Comparison of ENCODE assay signal across 8 cellular contexts in genomic region chr20:60057123-60057865, GRCh38.
DNase-seq lines count a peak whose midpoint lies in the region; ATAC-seq and TF ChIP-seq lines count a peak whose summit lies in the region.

No MANE protein-coding gene starts in this region.

- peak; percentile 70 for DNase-seq in COLO668 (lab: John Stamatoyannopoulos, UW; ENCODE audit: unreplicated experiment)
- DNase-seq in Kasumi-1 (lab: John Stamatoyannopoulos, UW), result peak; percentile 96
- DNase-seq in PC-9, result peak; percentile 59 to 60
- peak; percentile 56 for DNase-seq in activated T-cell treated with anti-CD3 and anti-CD28 coated beads, Interleukin-2, amount 50 U/mL, for 4 hours
- peak; percentile 45 to 67 for DNase-seq in fibroblast of lung (ENCODE audit: low read depth in 2 of 2)
- no peak for DNase-seq in suprapubic skin (ENCODE audit: low spot score in 2 of 2)

- no peak overlapping the region for H3K4me3 ChIP-seq in PC-9
- H3K4me3 ChIP-seq in fibroblast of lung (replicated peaks in 1 of 4; ENCODE audit: control extremely low read depth in 1 of 4, insufficient read depth in 1 of 4, low read depth in 3 of 4, low read length in 4 of 4), result no peak overlapping the region
- no peak overlapping the region for H3K4me3 ChIP-seq in neural cell (ENCODE audit: low read length)
- H3K4me3 ChIP-seq in suprapubic skin, result no peak overlapping the region

- H3K9me3 ChIP-seq in PC-9 (ENCODE audit: insufficient read depth, low read depth) (no peaks in the 10 kb centered on the region), fibroblast of lung (ENCODE audit: control insufficient read depth, insufficient read depth, low read depth, low read length) (no peaks in the 10 kb centered on the region), neural cell (ENCODE audit: low read length) (no peaks in the 10 kb centered on the region), suprapubic skin (no peaks in the 10 kb centered on the region)

- no peak overlapping the region for H2AFZ ChIP-seq in PC-9
- peak overlapping the region; percentile 39 for H2AFZ ChIP-seq in fibroblast of lung (ENCODE audit: low read length)
- H2AFZ ChIP-seq in neural cell (ENCODE audit: low read depth, low read length), result no peak overlapping the region

- H3K36me3 Mint-ChIP-seq in activated T-cell treated with anti-CD3 and anti-CD28 coated beads, Interleukin-2, amount 50 U/mL, for 4 hours (ENCODE audit: insufficient read depth), result no peaks in the 10 kb centered on the region

- CTCF ChIA-PET in PC-9 (lab: Charles Lee), result interaction anchor here (0.9 to 1.0 kb wide), 2 partner anchors 102 to 149 kb away, joined by 3 to 4 read pairs; no protein-coding TSS in a partner anchor

- peak; percentile 94 for TF ChIP-seq CTCF in PC-9 (conservative IDR thresholded peaks at IDR 0.05)
- TF ChIP-seq CTCF in fibroblast of lung (conservative IDR thresholded peaks at IDR 0.05 in 1 of 2, IDR thresholded peaks at IDR 0.05 in 1 of 2; ENCODE audit: low read depth in 1 of 2, low read length in 2 of 2), result peak; percentile 87 to 94
- peak; percentile 94 for TF ChIP-seq CTCF in neural cell (IDR thresholded peaks at IDR 0.05; ENCODE audit: poor library complexity, severe bottlenecking)
- TF ChIP-seq CTCF in suprapubic skin (IDR thresholded peaks at IDR 0.05), result peak; percentile 54 to 86

- H3K79me2 ChIP-seq in PC-9 (ENCODE audit: low read depth), result no peaks in the 10 kb centered on the region
- no peaks in the 10 kb centered on the region for H3K79me2 ChIP-seq in fibroblast of lung (ENCODE audit: control insufficient read depth, insufficient read depth, low read length)
- H3K79me2 ChIP-seq in neural cell (replicated peaks; ENCODE audit: insufficient read depth, low read length), result no peaks in the 10 kb centered on the region

- H3K27ac ChIP-seq in PC-9 (no peak overlapping the region), fibroblast of lung (ENCODE audit: insufficient read depth, low read length) (no peak overlapping the region), neural cell (ENCODE audit: low read length) (peak overlapping the region; percentile 45), suprapubic skin (no peak overlapping the region)

- no peak for TF ChIP-seq POLR2A in suprapubic skin (IDR thresholded peaks at IDR 0.05)

- intact Hi-C loops in PC-9 (cut with micrococcal nuclease; ENCODE audit: unreplicated experiment), result loop anchor here (1.0 to 10.0 kb wide), 4 partner anchors 206 to 1840 kb away; no protein-coding TSS in a partner anchor

- H3F3A ChIP-seq in PC-9 (ENCODE audit: insufficient read depth, low read depth) (no peaks in the 10 kb centered on the region), neural cell (ENCODE audit: insufficient read depth, low read length, poor library complexity, severe bottlenecking) (no peaks in the 10 kb centered on the region)

- POLR2A ChIA-PET in PC-9 (lab: Charles Lee; ENCODE audit: unreplicated experiment), result interaction anchor here (0.6 kb wide), 1 partner anchor 69 kb away, joined by 6 read pairs; no protein-coding TSS in a partner anchor

- H3K4me1 Mint-ChIP-seq in activated T-cell treated with anti-CD3 and anti-CD28 coated beads, Interleukin-2, amount 50 U/mL, for 4 hours (ENCODE audit: low read depth), result peaks cover 48% of the 10 kb centered on the region

- no peaks in the 10 kb centered on the region for H3K9me2 ChIP-seq in PC-9 (ENCODE audit: insufficient read depth)
- no peaks in the 10 kb centered on the region for H3K9me2 ChIP-seq in neural cell (ENCODE audit: insufficient read depth, low read length)

- TF ChIP-seq EP300 in neural cell (conservative IDR thresholded peaks at IDR 0.05; ENCODE audit: poor library complexity, severe bottlenecking) (no peak), suprapubic skin (IDR thresholded peaks at IDR 0.05) (no peak)

- 27% methylated on average over 11 of the region's 11 CpGs for WGBS in suprapubic skin

- H3K4me3 Mint-ChIP-seq in activated T-cell treated with anti-CD3 and anti-CD28 coated beads, Interleukin-2, amount 50 U/mL, for 4 hours, result peak overlapping the region; percentile 74

- H3K36me3 ChIP-seq in PC-9 (ENCODE audit: low read depth) (no peaks in the 10 kb centered on the region), fibroblast of lung (ENCODE audit: control insufficient read depth, insufficient read depth, low read length) (no peaks in the 10 kb centered on the region), neural cell (ENCODE audit: insufficient read depth, low read length) (no peaks in the 10 kb centered on the region), suprapubic skin (no peaks in the 10 kb centered on the region)

- no peak overlapping the region for H3K9ac ChIP-seq in fibroblast of lung (ENCODE audit: insufficient read depth, low read length)
- no peak overlapping the region for H3K9ac ChIP-seq in neural cell (ENCODE audit: low read length)

- no peaks in the 10 kb centered on the region for H3K9me3 Mint-ChIP-seq in activated T-cell treated with anti-CD3 and anti-CD28 coated beads, Interleukin-2, amount 50 U/mL, for 4 hours

- H3K27me3 ChIP-seq in PC-9 (ENCODE audit: insufficient read depth, low read depth), result no peaks in the 10 kb centered on the region
- peaks cover 4% of the 10 kb centered on the region for H3K27me3 ChIP-seq in fibroblast of lung (ENCODE audit: control insufficient read depth, insufficient read depth, low read length)
- H3K27me3 ChIP-seq in neural cell (ENCODE audit: insufficient read depth, low read depth, low read length), result no peaks in the 10 kb centered on the region
- peaks cover 15% of the 10 kb centered on the region for H3K27me3 ChIP-seq in suprapubic skin

- no TSS peak for BruUV-seq in PC-9 (replicated peaks; lab: Mats Ljungman, UMichigan)

- ATAC-seq in GM21390 (IDR thresholded peaks at IDR 0.05; ENCODE audit: unreplicated experiment), result peak; percentile 62
- peak; percentile 60 to 65 for ATAC-seq in activated T-cell treated with anti-CD3 and anti-CD28 coated beads, Interleukin-2, amount 50 U/mL, for 4 hours

- no peaks in the 10 kb centered on the region for H3K27me3 Mint-ChIP-seq in activated T-cell treated with anti-CD3 and anti-CD28 coated beads, Interleukin-2, amount 50 U/mL, for 4 hours (ENCODE audit: low read depth)

- H3K4me2 ChIP-seq in PC-9 (peak overlapping the region; percentile 43), fibroblast of lung (ENCODE audit: extremely low read depth, insufficient read depth, low read length) (no peak overlapping the region), neural cell (ENCODE audit: low read length) (no peak overlapping the region)

- no peaks in the 10 kb centered on the region for H4K20me1 ChIP-seq in PC-9 (ENCODE audit: insufficient read depth)
- H4K20me1 ChIP-seq in fibroblast of lung (ENCODE audit: control insufficient read depth, extremely low read depth, insufficient read depth, low read length), result no peaks in the 10 kb centered on the region
- H4K20me1 ChIP-seq in neural cell (ENCODE audit: insufficient read depth), result no peaks in the 10 kb centered on the region

- peak; percentile 98 for TF ChIP-seq RAD21 in neural cell (conservative IDR thresholded peaks at IDR 0.05)

- H3K4me1 ChIP-seq in PC-9 (replicated peaks; ENCODE audit: insufficient read depth) (no peaks in the 10 kb centered on the region), fibroblast of lung (ENCODE audit: control insufficient read depth, extremely low read depth, insufficient read depth, low read length) (peaks cover 2% of the 10 kb centered on the region), suprapubic skin (peaks cover 37% of the 10 kb centered on the region)

TF ChIP-seq in neural cell, 6 proteins besides CTCF, POLR2A, EP300 and RAD21:
- no peak for TF ChIP-seq EZH2 (IDR thresholded peaks at IDR 0.05; ENCODE audit: borderline replicate concordance, insufficient read depth, low read length, poor library complexity, severe bottlenecking)
- TF ChIP-seq MXI1 (conservative IDR thresholded peaks at IDR 0.05; ENCODE audit: poor library complexity, severe bottlenecking), result no peak
- TF ChIP-seq TAF1 (IDR thresholded peaks at IDR 0.05; ENCODE audit: low read depth), result no peak
- TF ChIP-seq POLR2AphosphoS5 (IDR thresholded peaks at IDR 0.05), result no peak
- no peak for TF ChIP-seq REST (IDR thresholded peaks at IDR 0.05; ENCODE audit: borderline replicate concordance)
- TF ChIP-seq SMC3 (conservative IDR thresholded peaks at IDR 0.05; ENCODE audit: poor library complexity), result peak; percentile 96

Comparison
In these comparisons a context has a peak if more than half of its experiments do, and no peak if none do; other contexts are left out.
1. DNase-seq: peak in COLO668 (single experiment), Kasumi-1 (2 of 2), PC-9 (2 of 2), activated T-cell treated with anti-CD3 and anti-CD28 coated beads, Interleukin-2, amount 50 U/mL, for 4 hours (single experiment) and fibroblast of lung (2 of 2); none in suprapubic skin (0 of 2).
2. Peak in every context shown above with its lines, with median percentiles within 50 percentile points of each other: CTCF ChIP-seq.